17 cellular contexts compared by ENCODE assay signal in genomic region chr20:51510169-51510568, GRCh38. TPM values are rescaled to one million over a fixed set of nuclear protein-coding genes. Genes with fewer than 3 reads are reported as not detected.
"Had no signal": no experiment of that assay in that cellular context is flagged by ENCODE, and none has a peak within 500 bp of the region (broad histone marks: within the 10 kb centered on the region; RNA-seq: fewer than 3 reads in every experiment).

No MANE protein-coding gene starts in this region.

- H3K9me3 ChIP-seq: esophagus squamous epithelium, neutrophil, psoas muscle, right lobe of liver, tibial artery, upper lobe of left lung, uterus had no signal

- H3K9me3 Mint-ChIP-seq: naive B cell; stimulated activated effector memory CD8-positive, alpha-beta T cell treated with anti-CD3 and anti-CD28 coated beads, Interleukin-12 subunit alpha, Interleukin-12 subunit beta, amount 100 ng/mL, for 72 hours had no signal

- DNase-seq: effector memory CD4-positive, alpha-beta T cell; esophagus squamous epithelium; foreskin fibroblast; mesendoderm; naive B cell; psoas muscle; retina; right lobe of liver; stimulated activated CD4-positive, alpha-beta T cell treated with anti-CD3 and anti-CD28 coated beads, Interleukin-4, amount 100 ng/mL, for 1 hour; stimulated activated CD8-positive, alpha-beta memory T cell treated with anti-CD3 and anti-CD28 coated beads, Interleukin-4, amount 100 ng/mL, for 48 hours; stimulated activated naive CD8-positive, alpha-beta T cell treated with anti-CD3 and anti-CD28 coated beads, Interleukin-15, Interleukin-2, amounts not matched to agents 100 U/mL and 50 U/mL, for 24 hours; tibial artery; upper lobe of left lung; uterus had no signal

- ATAC-seq: psoas muscle; right lobe of liver; stimulated activated effector memory CD8-positive, alpha-beta T cell treated with anti-CD3 and anti-CD28 coated beads, Interleukin-12 subunit alpha, Interleukin-12 subunit beta, amount 100 ng/mL, for 72 hours; stimulated activated naive CD8-positive, alpha-beta T cell treated with anti-CD3 and anti-CD28 coated beads, Interleukin-15, Interleukin-2, amounts not matched to agents 100 U/mL and 50 U/mL, for 24 hours had no signal

- H3K27me3 Mint-ChIP-seq: naive B cell had no signal

- H3K4me3 Mint-ChIP-seq: naive B cell; stimulated activated effector memory CD8-positive, alpha-beta T cell treated with anti-CD3 and anti-CD28 coated beads, Interleukin-12 subunit alpha, Interleukin-12 subunit beta, amount 100 ng/mL, for 72 hours had no signal

RNA-seq across cellular contexts. Expression of gene NFATC2, which starts 32.4 kb away (rescaled TPM):
- polyA plus RNA-seq: neural cell had no signal
